Comparison of ENCODE assay signal across 25 cellular contexts in genomic region chrX:39501822-39502221, GRCh38.
DNase-seq lines count a peak whose midpoint lies in the region; ATAC-seq, FAIRE-seq and TF ChIP-seq lines count a peak whose summit lies in the region.
"Had no signal": no experiment of that assay in that cellular context is flagged by ENCODE, and none has a peak within 500 bp of the region (broad histone marks: within the 10 kb centered on the region; RNA-seq: fewer than 3 reads in every experiment).

No MANE protein-coding gene starts in this region.

- H3K36me3 ChIP-seq in BLaER1 treated with 17β-estradiol and CSF1 and Interleukin-3, amounts not matched to agents 10 nM and 100 nM = no peaks in the 10 kb centered on the region
- no peaks in the 10 kb centered on the region for H3K36me3 ChIP-seq in astrocyte (ENCODE audit: insufficient read depth, low read length)
- H3K36me3 ChIP-seq: BE2C had no signal

- intact Hi-C loops in activated CD8-positive, alpha-beta T cell treated with anti-CD3 and anti-CD28 coated beads for 36 hours (cut with micrococcal nuclease) = no loop called here

- H3K79me2 ChIP-seq in astrocyte (ENCODE audit: insufficient read depth, low read length) = no peaks in the 10 kb centered on the region

- CTCF ChIA-PET in activated CD8-positive, alpha-beta T cell treated with anti-CD3 and anti-CD28 coated beads for 36 hours (lab: Charles Lee) = no interaction called here

- ATAC-seq in activated CD8-positive, alpha-beta T cell treated with anti-CD3 and anti-CD28 coated beads for 36 hours = no peak
- ATAC-seq: GM12878 had no signal

- H3K9ac ChIP-seq in BLaER1 treated with 17β-estradiol and CSF1 and Interleukin-3, amounts not matched to agents 10 nM and 100 nM = peak overlapping the region in 1 of 11 experiments; percentile 9; a peak in 1 of 22 replicates
- no peak overlapping the region for H3K9ac ChIP-seq in astrocyte (ENCODE audit: low read length)

- H3K36me3 Mint-ChIP-seq in astrocyte (ENCODE audit: low read depth, unreplicated experiment) = no peaks in the 10 kb centered on the region
- H3K36me3 Mint-ChIP-seq in activated T-cell treated with anti-CD3 and anti-CD28 coated beads, Interleukin-2, amount 50 U/mL, for 24 hours (ENCODE audit: low read depth) = no peaks in the 10 kb centered on the region
- H3K36me3 Mint-ChIP-seq in activated CD8-positive, alpha-beta T cell treated with anti-CD3 and anti-CD28 coated beads for 36 hours (ENCODE audit: low read depth) = no peaks in the 10 kb centered on the region
- H3K36me3 Mint-ChIP-seq: CD14-positive monocyte; CD4-positive, alpha-beta memory T cell; CD4-positive, CD25-positive, alpha-beta regulatory T cell; CD8-positive, alpha-beta memory T cell had no signal

- no peaks in the 10 kb centered on the region for H3K9me3 ChIP-seq in BLaER1 treated with 17β-estradiol and CSF1 and Interleukin-3, amounts not matched to agents 10 nM and 100 nM (replicated peaks in 1 of 11)
- H3K9me3 ChIP-seq in astrocyte (ENCODE audit: insufficient read depth, low read depth, low read length) = no peaks in the 10 kb centered on the region
- H3K9me3 ChIP-seq: BE2C had no signal

- H3K4me3 ChIP-seq in BLaER1 treated with 17β-estradiol and CSF1 and Interleukin-3, amounts not matched to agents 10 nM and 100 nM = no peak overlapping the region
- no peak overlapping the region for H3K4me3 ChIP-seq in astrocyte (ENCODE audit: insufficient read depth, low read depth, low read length)
- H3K4me3 ChIP-seq: GM12878 had no signal

- H3K4me3 Mint-ChIP-seq in astrocyte (ENCODE audit: unreplicated experiment) = no peak overlapping the region
- no peak overlapping the region for H3K4me3 Mint-ChIP-seq in activated T-cell treated with anti-CD3 and anti-CD28 coated beads, Interleukin-2, amount 50 U/mL, for 24 hours
- H3K4me3 Mint-ChIP-seq in activated CD8-positive, alpha-beta T cell treated with anti-CD3 and anti-CD28 coated beads for 36 hours = no peak overlapping the region
- H3K4me3 Mint-ChIP-seq: CD14-positive monocyte; CD4-positive, alpha-beta memory T cell; CD4-positive, CD25-positive, alpha-beta regulatory T cell; CD8-positive, alpha-beta memory T cell had no signal

- POLR2A ChIA-PET in activated CD8-positive, alpha-beta T cell treated with anti-CD3 and anti-CD28 coated beads for 36 hours (lab: Charles Lee) = no interaction called here

- no peaks in the 10 kb centered on the region for H3K27me3 ChIP-seq in BLaER1 treated with 17β-estradiol and CSF1 and Interleukin-3, amounts not matched to agents 10 nM and 100 nM
- no peaks in the 10 kb centered on the region for H3K27me3 ChIP-seq in astrocyte (ENCODE audit: insufficient read depth, low read length)
- H3K27me3 ChIP-seq: BE2C had no signal

- H2AFZ ChIP-seq in astrocyte (ENCODE audit: low read depth, low read length) = no peak overlapping the region

- H3K4me1 Mint-ChIP-seq in astrocyte (ENCODE audit: low read depth, unreplicated experiment) = peaks cover 1% of the 10 kb centered on the region
- H3K4me1 Mint-ChIP-seq in activated T-cell treated with anti-CD3 and anti-CD28 coated beads, Interleukin-2, amount 50 U/mL, for 24 hours (ENCODE audit: low read depth) = peaks cover 17% of the 10 kb centered on the region
- peaks cover 20% of the 10 kb centered on the region for H3K4me1 Mint-ChIP-seq in activated CD8-positive, alpha-beta T cell treated with anti-CD3 and anti-CD28 coated beads for 36 hours (ENCODE audit: low read depth)
- H3K4me1 Mint-ChIP-seq: CD4-positive, alpha-beta memory T cell; CD8-positive, alpha-beta memory T cell had no signal

- DNase-seq in astrocyte (ENCODE audit: low read depth) = no peak
- no peak for DNase-seq in activated T-cell treated with anti-CD3 and anti-CD28 coated beads, Interleukin-2, amount 50 U/mL, for 24 hours
- no peak for DNase-seq in stimulated activated CD4-positive, alpha-beta T cell treated with anti-CD3 and anti-CD28 coated beads, Interleukin-4, amount 100 ng/mL, for 24 hours
- no peak for DNase-seq in activated CD8-positive, alpha-beta T cell treated with anti-CD3 and anti-CD28 coated beads for 36 hours
- DNase-seq: 8988T; ACHN; BE2C; C1 segment of cervical spinal cord; CD4-positive, alpha-beta memory T cell; CD4-positive, CD25-positive, alpha-beta regulatory T cell; CD8-positive, alpha-beta memory T cell; COR-L47; DMS 273 treated with DMSO at 0.1 percent for 48 hours; DMS153; DMS53; DMS79; DND-41; EL; GDM1 had no signal

- H4K20me1 ChIP-seq in BLaER1 treated with 17β-estradiol and CSF1 and Interleukin-3, amounts not matched to agents 10 nM and 100 nM = no peaks in the 10 kb centered on the region
- H4K20me1 ChIP-seq in astrocyte (ENCODE audit: insufficient read depth, low read length) = no peaks in the 10 kb centered on the region

- peak overlapping the region in 6 of 11 experiments; percentile 25 to 67 (median 48); a peak in 9 of 22 replicates for H3K27ac ChIP-seq in BLaER1 treated with 17β-estradiol and CSF1 and Interleukin-3, amounts not matched to agents 10 nM and 100 nM
- no peak overlapping the region for H3K27ac ChIP-seq in astrocyte (ENCODE audit: low read depth, low read length)

- peaks cover 14 to 54% (median 32%) of the 10 kb centered on the region in 10 experiments for H3K4me1 ChIP-seq in BLaER1 treated with 17β-estradiol and CSF1 and Interleukin-3, amounts not matched to agents 10 nM and 100 nM
- H3K4me1 ChIP-seq in astrocyte (ENCODE audit: insufficient read depth, low read length) = no peaks in the 10 kb centered on the region
- H3K4me1 ChIP-seq: BE2C had no signal

- peaks cover 7% of the 10 kb centered on the region for H3K27me3 Mint-ChIP-seq in astrocyte (ENCODE audit: low read depth, unreplicated experiment)
- H3K27me3 Mint-ChIP-seq in activated T-cell treated with anti-CD3 and anti-CD28 coated beads, Interleukin-2, amount 50 U/mL, for 24 hours = peaks cover 39% of the 10 kb centered on the region
- H3K27me3 Mint-ChIP-seq in activated CD8-positive, alpha-beta T cell treated with anti-CD3 and anti-CD28 coated beads for 36 hours = no peaks in the 10 kb centered on the region
- H3K27me3 Mint-ChIP-seq: CD4-positive, alpha-beta memory T cell; CD4-positive, CD25-positive, alpha-beta regulatory T cell had no signal

- no peak for TF ChIP-seq CTCF in astrocyte (IDR thresholded peaks at IDR 0.05; ENCODE audit: insufficient read depth, low read depth, low read length)
- TF ChIP-seq CTCF in activated CD8-positive, alpha-beta T cell treated with anti-CD3 and anti-CD28 coated beads for 36 hours (IDR thresholded peaks at IDR 0.05) = no peak

- peak overlapping the region; percentile 27 to 79 (median 61) for H3K4me2 ChIP-seq in BLaER1 treated with 17β-estradiol and CSF1 and Interleukin-3, amounts not matched to agents 10 nM and 100 nM
- H3K4me2 ChIP-seq in astrocyte (ENCODE audit: low read length) = no peak overlapping the region

- peak; percentile 56 for FAIRE-seq in astrocyte (lab: Jason Lieb, UNC)
- FAIRE-seq: A204.1, GM12878, GM12892, GM19239 had no signal

- H3K27ac Mint-ChIP-seq in astrocyte (ENCODE audit: unreplicated experiment) = no peak overlapping the region
- no peak overlapping the region for H3K27ac Mint-ChIP-seq in activated T-cell treated with anti-CD3 and anti-CD28 coated beads, Interleukin-2, amount 50 U/mL, for 24 hours
- no peak overlapping the region for H3K27ac Mint-ChIP-seq in activated CD8-positive, alpha-beta T cell treated with anti-CD3 and anti-CD28 coated beads for 36 hours
- H3K27ac Mint-ChIP-seq: CD4-positive, alpha-beta memory T cell; CD8-positive, alpha-beta memory T cell had no signal

- no peaks in the 10 kb centered on the region for H3K9me3 Mint-ChIP-seq in astrocyte (ENCODE audit: unreplicated experiment)
- no peaks in the 10 kb centered on the region for H3K9me3 Mint-ChIP-seq in activated T-cell treated with anti-CD3 and anti-CD28 coated beads, Interleukin-2, amount 50 U/mL, for 24 hours
- peaks cover 3% of the 10 kb centered on the region for H3K9me3 Mint-ChIP-seq in activated CD8-positive, alpha-beta T cell treated with anti-CD3 and anti-CD28 coated beads for 36 hours
- H3K9me3 Mint-ChIP-seq: CD8-positive, alpha-beta memory T cell had no signal
